ENCODE assay signal across 16 cellular contexts in the genomic region with DNA sequence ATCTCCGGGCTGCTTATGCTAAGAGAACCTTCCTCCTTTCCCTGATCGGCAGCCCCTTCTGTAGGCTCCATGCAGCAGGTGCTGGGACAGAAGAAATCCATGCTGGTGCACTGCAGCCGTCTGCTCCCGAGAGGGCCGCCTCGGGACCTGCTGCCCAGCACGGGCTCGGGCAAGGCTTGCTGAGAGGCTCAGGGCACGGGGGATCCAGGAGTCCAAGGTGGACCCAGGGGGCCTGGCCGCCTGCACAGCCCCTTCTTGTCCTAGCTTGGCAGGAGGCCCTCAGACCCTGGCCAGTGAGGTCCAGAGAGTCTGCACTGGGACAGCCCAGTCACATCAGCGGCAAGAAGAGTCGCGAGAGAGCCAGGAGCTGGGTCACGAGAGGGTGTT. TPM values are rescaled to one million over a fixed set of nuclear protein-coding genes. Genes with fewer than 3 reads are reported as not detected.
A peak's percentile ranks its signal among the peaks of the same experiment; 100 is the strongest.
DNase-seq lines count a peak whose midpoint lies in the region; ATAC-seq and TF ChIP-seq lines count a peak whose summit lies in the region.
"Had no signal": no experiment of that assay in that cellular context is flagged by ENCODE, and none has a peak within 500 bp of the region (broad histone marks: within the 10 kb centered on the region; RNA-seq: fewer than 3 reads in every experiment).

No MANE protein-coding gene starts in this region.

- no peaks in the 10 kb centered on the region for H3K79me2 ChIP-seq in MM.1S (ENCODE audit: low read length)

- no peaks in the 10 kb centered on the region for H3K27me3 ChIP-seq in CD4-positive, alpha-beta memory T cell (ENCODE audit: insufficient read depth, low read length)
- H3K27me3 ChIP-seq in MM.1S (replicated peaks; ENCODE audit: insufficient read depth, low read length): no peaks in the 10 kb centered on the region
- H3K27me3 ChIP-seq: neutrophil had no signal

- H3F3A ChIP-seq in MM.1S (ENCODE audit: insufficient read depth, low read length): no peaks in the 10 kb centered on the region

- no peak overlapping the region for H2AFZ ChIP-seq in MM.1S (ENCODE audit: low read length)
- H2AFZ ChIP-seq: PC-9 had no signal

- H3K9me3 Mint-ChIP-seq in T-helper 2 cell treated with Interferon-gamma antibody and Interleukin-4, amounts not matched to agents 5 μg/mL and 100 μg/mL, for 36 hours: no peaks in the 10 kb centered on the region
- H3K9me3 Mint-ChIP-seq in activated T-helper 17 cell treated with anti-CD3 and anti-CD28 coated beads, Interleukin-2, amount 50 U/mL, for 72 hours: no peaks in the 10 kb centered on the region
- H3K9me3 Mint-ChIP-seq in nephron progenitor cell: peaks cover 7% of the 10 kb centered on the region
- peaks cover 0 to 2% (median 0%) of the 10 kb centered on the region in 8 donors for H3K9me3 Mint-ChIP-seq in CD4-positive, alpha-beta memory T cell
- H3K9me3 Mint-ChIP-seq: IgD-negative memory B cell had no signal

- DNase-seq in T-helper 2 cell treated with Interferon-gamma antibody and Interleukin-4, amounts not matched to agents 5 μg/mL and 100 μg/mL, for 36 hours (ENCODE audit: low spot score): no peak
- DNase-seq in T-helper 2 cell (no peak), GM13976 (ENCODE audit: low spot score) (peak; percentile 46), nephron progenitor cell (no peak), NCI-H146 treated with DMSO at 0.1 percent for 48 hours (lab: John Stamatoyannopoulos, UW; ENCODE audit: unreplicated experiment) (no peak), MM.1S (no peak)
- DNase-seq in CD4-positive, alpha-beta memory T cell: no peak
- DNase-seq: 8988T, amygdala, NCI-H510A, PC-9 had no signal

- peaks cover 64% of the 10 kb centered on the region for H3K4me1 ChIP-seq in CD4-positive, alpha-beta memory T cell (ENCODE audit: insufficient read depth, low read length)
- H3K4me1 ChIP-seq in MM.1S (ENCODE audit: low read length): no peaks in the 10 kb centered on the region
- H3K4me1 ChIP-seq: suprapubic skin had no signal

- H3K27ac Mint-ChIP-seq in T-helper 2 cell treated with Interferon-gamma antibody and Interleukin-4, amounts not matched to agents 5 μg/mL and 100 μg/mL, for 36 hours: peak overlapping the region; percentile 92
- peak overlapping the region; percentile 98 for H3K27ac Mint-ChIP-seq in activated T-helper 17 cell treated with anti-CD3 and anti-CD28 coated beads, Interleukin-2, amount 50 U/mL, for 72 hours
- H3K27ac Mint-ChIP-seq in nephron progenitor cell: peak overlapping the region; percentile 57
- peak overlapping the region in 3 of 7 donors; percentile 90 to 94 (median 91) for H3K27ac Mint-ChIP-seq in CD4-positive, alpha-beta memory T cell

- no peak for ATAC-seq in activated T-helper 17 cell treated with anti-CD3 and anti-CD28 coated beads, Interleukin-2, amount 50 U/mL, for 72 hours (replicated peaks)

- H3K27me3 Mint-ChIP-seq in T-helper 2 cell treated with Interferon-gamma antibody and Interleukin-4, amounts not matched to agents 5 μg/mL and 100 μg/mL, for 36 hours (ENCODE audit: low read depth): no peaks in the 10 kb centered on the region
- no peaks in the 10 kb centered on the region for H3K27me3 Mint-ChIP-seq in activated T-helper 17 cell treated with anti-CD3 and anti-CD28 coated beads, Interleukin-2, amount 50 U/mL, for 72 hours
- H3K27me3 Mint-ChIP-seq in nephron progenitor cell (ENCODE audit: low read depth, poor library complexity): peaks cover 12% of the 10 kb centered on the region
- no peaks in the 10 kb centered on the region for H3K27me3 Mint-ChIP-seq in CD4-positive, alpha-beta memory T cell
- H3K27me3 Mint-ChIP-seq: IgD-negative memory B cell had no signal

- no peaks in the 10 kb centered on the region for H3K36me3 ChIP-seq in CD4-positive, alpha-beta memory T cell (ENCODE audit: insufficient read depth, low read length)
- no peaks in the 10 kb centered on the region for H3K36me3 ChIP-seq in MM.1S (replicated peaks; ENCODE audit: insufficient read depth, low read length)
- H3K36me3 ChIP-seq: neutrophil, suprapubic skin had no signal

- no peaks in the 10 kb centered on the region for H3K9me2 ChIP-seq in MM.1S (replicated peaks; ENCODE audit: insufficient read depth, low read length)

- H3K9ac ChIP-seq in MM.1S (ENCODE audit: low read length): no peak overlapping the region

- H3K4me3 Mint-ChIP-seq in T-helper 2 cell treated with Interferon-gamma antibody and Interleukin-4, amounts not matched to agents 5 μg/mL and 100 μg/mL, for 36 hours: peak overlapping the region; percentile 72
- H3K4me3 Mint-ChIP-seq in activated T-helper 17 cell treated with anti-CD3 and anti-CD28 coated beads, Interleukin-2, amount 50 U/mL, for 72 hours: peak overlapping the region; percentile 87
- no peak overlapping the region for H3K4me3 Mint-ChIP-seq in nephron progenitor cell
- peak overlapping the region in 3 of 8 donors; percentile 66 to 89 (median 75) for H3K4me3 Mint-ChIP-seq in CD4-positive, alpha-beta memory T cell

- POLR2A ChIA-PET in CD4-positive, alpha-beta memory T cell (lab: Charles Lee; ENCODE audit: partially characterized antibody): interaction anchor here (1.2 to 9.8 kb wide), 5 partner anchors 12 to 50 kb away, joined by 3 to 285 read pairs (median 8); a partner anchor contains a TSS

- H3K4me2 ChIP-seq in MM.1S (ENCODE audit: low read depth, low read length): no peak overlapping the region
- H3K4me2 ChIP-seq: PC-9 had no signal

- peaks cover 1% of the 10 kb centered on the region for H3K36me3 Mint-ChIP-seq in T-helper 2 cell treated with Interferon-gamma antibody and Interleukin-4, amounts not matched to agents 5 μg/mL and 100 μg/mL, for 36 hours (ENCODE audit: low read depth)
- H3K36me3 Mint-ChIP-seq in activated T-helper 17 cell treated with anti-CD3 and anti-CD28 coated beads, Interleukin-2, amount 50 U/mL, for 72 hours (ENCODE audit: low read depth): peaks cover 12% of the 10 kb centered on the region
- H3K36me3 Mint-ChIP-seq in nephron progenitor cell (ENCODE audit: low read depth): no peaks in the 10 kb centered on the region
- H3K36me3 Mint-ChIP-seq in CD4-positive, alpha-beta memory T cell: no peaks in the 10 kb centered on the region
- H3K36me3 Mint-ChIP-seq: IgD-negative memory B cell had no signal

- no peaks in the 10 kb centered on the region for H3K9me3 ChIP-seq in CD4-positive, alpha-beta memory T cell (ENCODE audit: control insufficient read depth in 1 of 2, low read length in 2 of 2)
- no peaks in the 10 kb centered on the region for H3K9me3 ChIP-seq in MM.1S (replicated peaks; ENCODE audit: insufficient read depth, low read length)
- H3K9me3 ChIP-seq: neutrophil, suprapubic skin had no signal

- H3K27ac ChIP-seq in CD4-positive, alpha-beta memory T cell (ENCODE audit: low read depth, low read length): no peak overlapping the region
- no peak overlapping the region for H3K27ac ChIP-seq in MM.1S (ENCODE audit: low read length)
- H3K27ac ChIP-seq: neutrophil, PC-9, suprapubic skin had no signal

- H4K20me1 ChIP-seq in MM.1S (ENCODE audit: insufficient read depth, low read length): no peaks in the 10 kb centered on the region

- in situ Hi-C loops in GM13976 (cut with MboI; ENCODE audit: low sequenced_read_pairs, unreplicated experiment): no loop called here

- TF ChIP-seq CTCF in GM13976 (IDR thresholded peaks at IDR 0.05; ENCODE audit: borderline replicate concordance, control extremely low read depth, extremely low read depth, insufficient read depth, missing control alignments) (no peak), nephron progenitor cell (IDR thresholded peaks at IDR 0.05) (no peak), MM.1S (IDR thresholded peaks at IDR 0.05; ENCODE audit: low read length) (no peak)

- intact Hi-C loops in CD4-positive, alpha-beta memory T cell (cut with micrococcal nuclease): no loop called here

- CTCF ChIA-PET in CD4-positive, alpha-beta memory T cell (lab: Charles Lee; ENCODE audit: partially characterized antibody): interaction anchor here (0.7 to 7.6 kb wide), 5 partner anchors 10 to 166 kb away, joined by 3 to 60 read pairs (median 19); a partner anchor contains a TSS

- H3K4me3 ChIP-seq in CD4-positive, alpha-beta memory T cell (ENCODE audit: low read length in 2 of 2): no peak overlapping the region
- H3K4me3 ChIP-seq in MM.1S (ENCODE audit: low read length): no peak overlapping the region
- H3K4me3 ChIP-seq: PC-9, suprapubic skin had no signal

- H3K4me1 Mint-ChIP-seq in T-helper 2 cell treated with Interferon-gamma antibody and Interleukin-4, amounts not matched to agents 5 μg/mL and 100 μg/mL, for 36 hours (ENCODE audit: low read depth): peaks cover 51% of the 10 kb centered on the region
- H3K4me1 Mint-ChIP-seq in activated T-helper 17 cell treated with anti-CD3 and anti-CD28 coated beads, Interleukin-2, amount 50 U/mL, for 72 hours: peaks cover 50% of the 10 kb centered on the region
- peaks cover 54% of the 10 kb centered on the region for H3K4me1 Mint-ChIP-seq in nephron progenitor cell
- H3K4me1 Mint-ChIP-seq in CD4-positive, alpha-beta memory T cell: peaks cover 42 to 77% (median 61%) of the 10 kb centered on the region in 4 donors

RNA-seq across cellular contexts. Expression of a gene that starts 13.3 kb away (rescaled TPM):
- 100 to 1,000 TPM in 1 of 2 donors, 10 to 100 TPM in 1; 82.0 to 379 TPM for total RNA-seq in activated T-helper 17 cell treated with anti-CD3 and anti-CD28 coated beads, Interleukin-2, amount 50 U/mL, for 72 hours
- total RNA-seq in CD4-positive, alpha-beta memory T cell: 10 to 100 TPM; 33.4 to 34.6 TPM
- 100 to 1,000 TPM in 1 of 2 donors, 10 to 100 TPM in 1; 48.2 to 303 TPM for polyA plus RNA-seq in CD4-positive, alpha-beta memory T cell

RNA-seq across cellular contexts. Expression of a gene that starts 20.2 kb away (rescaled TPM):
- total RNA-seq in activated T-helper 17 cell treated with anti-CD3 and anti-CD28 coated beads, Interleukin-2, amount 50 U/mL, for 72 hours: 1 to 10 TPM in 1 of 2 donors, under 1 TPM in 1; 0.93 to 6.9 TPM
- 1 to 10 TPM in 1 of 2 experiments, not detected in 1; 1.3 TPM for total RNA-seq in CD4-positive, alpha-beta memory T cell
- under 1 TPM in 1 of 2 donors, not detected in 1; 0.48 TPM for polyA plus RNA-seq in CD4-positive, alpha-beta memory T cell
- total RNA-seq: PC-9, skeletal muscle tissue had no signal
- polyA plus RNA-seq: IgD-negative memory B cell had no signal

RNA-seq across cellular contexts. Expression of a gene that starts 42.2 kb away (rescaled TPM):
- total RNA-seq in activated T-helper 17 cell treated with anti-CD3 and anti-CD28 coated beads, Interleukin-2, amount 50 U/mL, for 72 hours: 1 to 10 TPM in 1 of 2 donors, under 1 TPM in 1; 0.09 to 1.3 TPM
- not detected for total RNA-seq in CD4-positive, alpha-beta memory T cell
- polyA plus RNA-seq in CD4-positive, alpha-beta memory T cell: not detected
- polyA plus RNA-seq: IgD-negative memory B cell had no signal

RNA-seq across cellular contexts. Expression of a gene that starts 50.1 kb away (rescaled TPM):
- total RNA-seq in activated T-helper 17 cell treated with anti-CD3 and anti-CD28 coated beads, Interleukin-2, amount 50 U/mL, for 72 hours: 100 to 1,000 TPM; 140 to 190 TPM
- 10 to 100 TPM; 84.9 to 92.9 TPM for total RNA-seq in CD4-positive, alpha-beta memory T cell
- polyA plus RNA-seq in CD4-positive, alpha-beta memory T cell: 100 to 1,000 TPM; 109 to 196 TPM
